Comparison of ENCODE assay signal across 18 cellular contexts in the genomic region with DNA sequence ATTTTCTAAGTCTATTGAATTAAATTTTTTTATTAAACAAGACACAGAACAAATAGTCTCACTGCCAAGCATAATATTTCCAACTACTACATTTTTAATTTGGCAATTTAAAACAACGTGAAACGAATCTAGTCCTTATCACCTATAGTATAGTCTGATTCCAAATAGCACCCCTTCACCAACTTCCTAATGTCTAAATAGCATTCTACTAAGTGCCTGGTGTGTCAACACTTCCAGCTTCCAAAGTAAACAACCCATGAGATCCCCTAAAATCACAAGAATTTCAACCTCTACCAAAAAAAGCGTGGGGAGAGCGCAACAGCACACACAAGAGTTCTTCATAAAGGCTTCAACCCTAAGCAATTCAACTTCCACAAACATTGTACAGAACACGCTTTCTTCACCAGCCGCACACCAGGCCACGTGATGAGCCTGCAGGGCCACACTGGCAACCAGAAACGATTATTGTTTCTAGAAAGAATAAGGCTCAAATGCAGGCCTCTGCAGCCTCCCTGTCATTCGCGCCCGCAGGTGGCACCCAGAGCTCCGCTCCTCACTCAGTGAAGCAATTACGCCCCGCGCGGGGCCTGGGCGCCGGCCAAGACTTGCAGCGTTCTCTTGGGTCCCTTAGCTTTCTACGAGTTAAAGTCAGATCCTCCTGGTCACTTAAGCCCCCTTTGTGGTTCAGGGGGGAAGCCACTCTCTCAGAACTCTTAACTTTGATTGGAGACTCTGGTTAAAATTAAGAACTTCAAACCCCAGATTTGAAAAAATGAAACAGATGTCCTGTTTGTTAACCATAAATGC. TPM values are rescaled to one million over a fixed set of nuclear protein-coding genes. Genes with fewer than 3 reads are reported as not detected.
DNase-seq lines count a peak whose midpoint lies in the region; ATAC-seq and TF ChIP-seq lines count a peak whose summit lies in the region.
"Had no signal": no experiment of that assay in that cellular context is flagged by ENCODE, and none has a peak within 500 bp of the region (broad histone marks: within the 10 kb centered on the region; RNA-seq: fewer than 3 reads in every experiment).

No MANE protein-coding gene starts in this region.

- intact Hi-C loops in head of caudate nucleus (cut with DNase I), result no loop called here

- H3K27ac ChIP-seq in neural progenitor cell, result no peak overlapping the region
- H3K27ac ChIP-seq: parathyroid adenoma had no signal

- peak overlapping the region; percentile 19 for H3K4me3 ChIP-seq in neural progenitor cell
- H3K4me3 ChIP-seq: lung had no signal

- no peaks in the 10 kb centered on the region for H3K9me3 ChIP-seq in neural progenitor cell (ENCODE audit: low read depth)

- no peak overlapping the region for H2AFZ ChIP-seq in neural progenitor cell (replicated peaks)
- H2AFZ ChIP-seq: parathyroid adenoma had no signal

- H3K4me1 Mint-ChIP-seq in neural progenitor cell, result no peaks in the 10 kb centered on the region

- H3K27me3 Mint-ChIP-seq in neural progenitor cell (ENCODE audit: insufficient read depth, low read depth), result peaks cover 16% of the 10 kb centered on the region

- no peak overlapping the region for H3K4me3 Mint-ChIP-seq in neural progenitor cell

- no peak overlapping the region for H3K9ac ChIP-seq in neural progenitor cell
- H3K9ac ChIP-seq: parathyroid adenoma had no signal

- no peak overlapping the region for H3K27ac Mint-ChIP-seq in neural progenitor cell
- H3K27ac Mint-ChIP-seq: stimulated activated naive CD8-positive, alpha-beta T cell treated with anti-CD3 and anti-CD28 coated beads, Interleukin-15, Interleukin-2, amounts not matched to agents 100 ng/mL and 50 ng/mL, for 24 hours had no signal

- H3K4me1 ChIP-seq in neural progenitor cell, result no peaks in the 10 kb centered on the region
- H3K4me1 ChIP-seq: parathyroid adenoma had no signal

- H3K27me3 ChIP-seq in neural progenitor cell, result peaks cover 95% of the 10 kb centered on the region

- peak; percentile 29 for DNase-seq in DMS79 treated with DMSO at 0.1 percent for 48 hours (lab: John Stamatoyannopoulos, UW)
- DNase-seq in DMS79 (lab: John Stamatoyannopoulos, UW), result no peak
- peak; percentile 46 for DNase-seq in dermis blood vessel endothelial cell
- peak; percentile 71 for DNase-seq in neural progenitor cell (ENCODE audit: low spot score)
- no peak for DNase-seq in head of caudate nucleus
- no peak for DNase-seq in COLO668 (lab: John Stamatoyannopoulos, UW; ENCODE audit: unreplicated experiment)
- DNase-seq in activated effector memory CD4-positive, alpha-beta T cell treated with anti-CD3 and anti-CD28 coated beads, Interleukin-2, amount 50 U/mL, for 16 hours, result no peak
- DNase-seq: 8988T; activated naive CD4-positive, alpha-beta T cell treated with Interleukin-2 at 50 U/mL for 16 hours; cerebellar nuclear complex; Kasumi-1; Right ventricle myocardium superior; stimulated activated CD4-positive, alpha-beta T cell treated with anti-CD3 and anti-CD28 coated beads, Interleukin-2, amount 100 ng/mL, for 48 hours had no signal

- H3K79me2 ChIP-seq in neural progenitor cell (ENCODE audit: low read depth), result no peaks in the 10 kb centered on the region
- H3K79me2 ChIP-seq: parathyroid adenoma had no signal

- no peaks in the 10 kb centered on the region for H3K36me3 Mint-ChIP-seq in neural progenitor cell

- ATAC-seq in HG02678 (IDR thresholded peaks at IDR 0.05; ENCODE audit: unreplicated experiment), result peak; percentile 50

- H3K36me3 ChIP-seq in neural progenitor cell, result no peaks in the 10 kb centered on the region

- H4K20me1 ChIP-seq in neural progenitor cell (ENCODE audit: low read depth), result peaks cover 16% of the 10 kb centered on the region

- no peak for TF ChIP-seq CTCF in neural progenitor cell (IDR thresholded peaks at IDR 0.05)

- H3K9me3 Mint-ChIP-seq in neural progenitor cell, result peaks cover 6% of the 10 kb centered on the region
- H3K9me3 Mint-ChIP-seq: stimulated activated naive CD8-positive, alpha-beta T cell treated with anti-CD3 and anti-CD28 coated beads, Interleukin-15, Interleukin-2, amounts not matched to agents 100 ng/mL and 50 ng/mL, for 24 hours had no signal

- H3K4me2 ChIP-seq in neural progenitor cell, result peak overlapping the region; percentile 40

- H3F3A ChIP-seq in neural progenitor cell (ENCODE audit: low read depth), result no peaks in the 10 kb centered on the region

RNA-seq across cellular contexts. Expression of a gene that starts 18.4 kb away (rescaled TPM):
- total RNA-seq in dermis blood vessel endothelial cell, result 0.09 and 0.17 TPM in 2 replicates
- total RNA-seq in neural progenitor cell (ENCODE audit: low replicate concordance), result not detected in 2 replicates
- total RNA-seq: fibroblast of villous mesenchyme, lung, Right ventricle myocardium superior had no signal

Comparison
In these comparisons a context has a peak if more than half of its experiments do, and no peak if none do; other contexts are left out.
1. DNase-seq: peak in DMS79 treated with DMSO at 0.1 percent for 48 hours (single experiment), dermis blood vessel endothelial cell (single experiment) and neural progenitor cell (single experiment); none in DMS79 (single experiment), head of caudate nucleus (0 of 42), COLO668 (single experiment) and activated effector memory CD4-positive, alpha-beta T cell treated with anti-CD3 and anti-CD28 coated beads, Interleukin-2, amount 50 U/mL, for 16 hours (single experiment).